27 cellular contexts compared by ENCODE assay signal in genomic region chr14:61621444-61621843, GRCh38.
DNase-seq lines count a peak whose midpoint lies in the region; ATAC-seq, FAIRE-seq and TF ChIP-seq lines count a peak whose summit lies in the region.
"Had no signal": no experiment of that assay in that cellular context is flagged by ENCODE, and none has a peak within 500 bp of the region (broad histone marks: within the 10 kb centered on the region; RNA-seq: fewer than 3 reads in every experiment).

No MANE protein-coding gene starts in this region.

- intact Hi-C loops in activated CD4-positive, alpha-beta T cell treated with anti-CD3 and anti-CD28 coated beads for 36 hours (cut with DNase I, micrococcal nuclease), result loop anchor here (2.0 kb wide), 3 partner anchors 49 to 73 kb away; partner anchors contain the start of gene HIF1A (in 2 of the 2)

- H3K9me3 Mint-ChIP-seq in activated CD4-positive, alpha-beta T cell treated with anti-CD3 and anti-CD28 coated beads for 36 hours (ENCODE audit: low read depth), result no peaks in the 10 kb centered on the region
- no peaks in the 10 kb centered on the region for H3K9me3 Mint-ChIP-seq in chondrocyte (ENCODE audit: low read depth)
- H3K9me3 Mint-ChIP-seq in CD8-positive, alpha-beta memory T cell, result no peaks in the 10 kb centered on the region

- ATAC-seq in activated CD4-positive, alpha-beta T cell treated with anti-CD3 and anti-CD28 coated beads for 36 hours, result peak; percentile 13
- no peak for ATAC-seq in HG02759 (IDR thresholded peaks at IDR 0.05; ENCODE audit: unreplicated experiment)
- ATAC-seq: left lung had no signal

- no peaks in the 10 kb centered on the region for H3K27me3 Mint-ChIP-seq in activated CD4-positive, alpha-beta T cell treated with anti-CD3 and anti-CD28 coated beads for 36 hours
- no peaks in the 10 kb centered on the region for H3K27me3 Mint-ChIP-seq in chondrocyte (ENCODE audit: low read depth)
- peaks cover 0 to 1% of the 10 kb centered on the region in 2 donors for H3K27me3 Mint-ChIP-seq in CD8-positive, alpha-beta memory T cell
- H3K27me3 Mint-ChIP-seq: B cell, naive B cell had no signal

- CTCF ChIA-PET in activated CD4-positive, alpha-beta T cell treated with anti-CD3 and anti-CD28 coated beads for 36 hours (lab: Charles Lee), result interaction anchor here (1.3 to 2.4 kb wide), 2 partner anchors 39 to 146 kb away, joined by 4 to 7 read pairs; no protein-coding TSS in a partner anchor
- CTCF ChIA-PET in CD8-positive, alpha-beta memory T cell (lab: Charles Lee), result no interaction called here

- no peaks in the 10 kb centered on the region for H3K9me3 ChIP-seq in CD8-positive, alpha-beta memory T cell (ENCODE audit: low read length)
- H3K9me3 ChIP-seq: esophagus squamous epithelium, left lung, Peyer's patch had no signal

- POLR2A ChIA-PET in activated CD4-positive, alpha-beta T cell treated with anti-CD3 and anti-CD28 coated beads for 36 hours (lab: Charles Lee), result interaction anchor here (0.8 to 1.8 kb wide), 4 partner anchors 26 to 148 kb away, joined by 3 to 7 read pairs (median 4); no protein-coding TSS in a partner anchor
- POLR2A ChIA-PET in CD8-positive, alpha-beta memory T cell (lab: Charles Lee), result no interaction called here

- peak overlapping the region; percentile 27 for H3K4me3 Mint-ChIP-seq in activated CD4-positive, alpha-beta T cell treated with anti-CD3 and anti-CD28 coated beads for 36 hours
- H3K4me3 Mint-ChIP-seq in chondrocyte (ENCODE audit: unreplicated experiment), result no peak overlapping the region
- H3K4me3 Mint-ChIP-seq in CD8-positive, alpha-beta memory T cell, result peak overlapping the region in 1 of 7 donors; percentile 57
- H3K4me3 Mint-ChIP-seq: B cell, naive B cell had no signal

- H3K27ac Mint-ChIP-seq in activated CD4-positive, alpha-beta T cell treated with anti-CD3 and anti-CD28 coated beads for 36 hours, result peak overlapping the region; percentile 72
- peak overlapping the region; percentile 22 for H3K27ac Mint-ChIP-seq in chondrocyte (ENCODE audit: unreplicated experiment)
- H3K27ac Mint-ChIP-seq in CD8-positive, alpha-beta memory T cell, result no peak overlapping the region
- H3K27ac Mint-ChIP-seq: B cell, naive B cell had no signal

- no peaks in the 10 kb centered on the region for H3K36me3 ChIP-seq in CD8-positive, alpha-beta memory T cell (ENCODE audit: insufficient read depth, low read length)
- H3K36me3 ChIP-seq: cardiac muscle cell, esophagus squamous epithelium, left lung, Peyer's patch had no signal

- H3K4me3 ChIP-seq in CD8-positive, alpha-beta memory T cell (ENCODE audit: low read length), result no peak overlapping the region
- H3K4me3 ChIP-seq: cardiac muscle cell, esophagus squamous epithelium, left lung, Peyer's patch, skin epidermis had no signal

- peaks cover 3% of the 10 kb centered on the region for H3K36me3 Mint-ChIP-seq in activated CD4-positive, alpha-beta T cell treated with anti-CD3 and anti-CD28 coated beads for 36 hours (ENCODE audit: low read depth)
- no peaks in the 10 kb centered on the region for H3K36me3 Mint-ChIP-seq in chondrocyte (ENCODE audit: low read depth)
- peaks cover 0 to 18% (median 3%) of the 10 kb centered on the region in 3 donors for H3K36me3 Mint-ChIP-seq in CD8-positive, alpha-beta memory T cell
- H3K36me3 Mint-ChIP-seq: naive B cell had no signal

- no peak overlapping the region for H3K27ac ChIP-seq in CD8-positive, alpha-beta memory T cell (ENCODE audit: low read depth, low read length)
- H3K27ac ChIP-seq: cardiac muscle cell, left lung, Peyer's patch had no signal

- H3K27me3 ChIP-seq in CD8-positive, alpha-beta memory T cell (ENCODE audit: insufficient read depth, low read length, poor library complexity, severe bottlenecking), result no peaks in the 10 kb centered on the region
- H3K27me3 ChIP-seq: cardiac muscle cell, esophagus squamous epithelium, left lung, Peyer's patch had no signal

- H3K4me1 Mint-ChIP-seq in activated CD4-positive, alpha-beta T cell treated with anti-CD3 and anti-CD28 coated beads for 36 hours, result peaks cover 78% of the 10 kb centered on the region
- H3K4me1 Mint-ChIP-seq in chondrocyte (ENCODE audit: low read depth), result peaks cover 38% of the 10 kb centered on the region
- peaks cover 0 to 12% (median 0%) of the 10 kb centered on the region in 3 donors for H3K4me1 Mint-ChIP-seq in CD8-positive, alpha-beta memory T cell
- H3K4me1 Mint-ChIP-seq: B cell had no signal

- no peaks in the 10 kb centered on the region for H3K4me1 ChIP-seq in CD8-positive, alpha-beta memory T cell (ENCODE audit: insufficient read depth, low read length)
- H3K4me1 ChIP-seq: Peyer's patch had no signal

- FAIRE-seq in urothelium cell line (lab: Jason Lieb, UNC), result peak; percentile 46
- FAIRE-seq: A204.1, frontal cortex had no signal

- no peak for TF ChIP-seq CTCF in chondrocyte (IDR thresholded peaks at IDR 0.05)

- peak; percentile 58 for DNase-seq in activated CD4-positive, alpha-beta T cell treated with anti-CD3 and anti-CD28 coated beads for 36 hours
- no peak for DNase-seq in activated CD4-positive, alpha-beta T cell treated with anti-CD3 and anti-CD28 coated beads for 4 hours
- peak; percentile 50 for DNase-seq in stimulated activated CD4-positive, alpha-beta T cell treated with anti-CD3 and anti-CD28 coated beads, Interleukin-15, amount 100 ng/mL, for 24 hours
- DNase-seq in stimulated activated CD4-positive, alpha-beta T cell treated with anti-CD3 and anti-CD28 coated beads, Interleukin-4, amount 100 ng/mL, for 1 hour, result no peak
- DNase-seq in chondrocyte (ENCODE audit: low spot score) (no peak), urothelium cell line (ENCODE audit: low spot score) (no peak)
- DNase-seq in CD8-positive, alpha-beta memory T cell, result no peak
- DNase-seq: activated CD8-positive, alpha-beta memory T cell treated with anti-CD3 and anti-CD28 coated beads for 24 hours; activated effector memory CD4-positive, alpha-beta T cell treated with Interleukin-2 at 50 U/mL for 16 hours; esophagus squamous epithelium; GDM1; left lung; naive B cell; NCI-H2029 treated with DMSO at 0.1 percent for 48 hours; NCI-H2227 treated with DMSO at 0.1 percent for 48 hours; NCI-H69; occipital lobe; Peyer's patch; stimulated activated CD4-positive, alpha-beta T cell treated with anti-CD3 and anti-CD28 coated beads, Interleukin-2, amount 100 ng/mL, for 48 hours; T-helper 2 cell; trophoblast cell had no signal

Comparison
In these comparisons a context has a peak if more than half of its experiments do, and no peak if none do; other contexts are left out.
1. DNase-seq: peak in activated CD4-positive, alpha-beta T cell treated with anti-CD3 and anti-CD28 coated beads for 36 hours (single experiment) and stimulated activated CD4-positive, alpha-beta T cell treated with anti-CD3 and anti-CD28 coated beads, Interleukin-15, amount 100 ng/mL, for 24 hours (single experiment); none in activated CD4-positive, alpha-beta T cell treated with anti-CD3 and anti-CD28 coated beads for 4 hours (0 of 2), stimulated activated CD4-positive, alpha-beta T cell treated with anti-CD3 and anti-CD28 coated beads, Interleukin-4, amount 100 ng/mL, for 1 hour (single experiment), chondrocyte (single experiment), urothelium cell line (single experiment) and CD8-positive, alpha-beta memory T cell (0 of 5).
2. H3K27ac Mint-ChIP-seq: peak in activated CD4-positive, alpha-beta T cell treated with anti-CD3 and anti-CD28 coated beads for 36 hours (single experiment) and chondrocyte (single experiment); none in CD8-positive, alpha-beta memory T cell (0 of 8).